ENCODE assay signal across 9 cellular contexts in genomic region chr10:98055875-98056516, GRCh38. TPM values are rescaled to one million over a fixed set of nuclear protein-coding genes. Genes with fewer than 3 reads are reported as not detected.
DNase-seq lines count a peak whose midpoint lies in the region; ATAC-seq and TF ChIP-seq lines count a peak whose summit lies in the region.
"Had no signal": no experiment of that assay in that cellular context is flagged by ENCODE, and none has a peak within 500 bp of the region (broad histone marks: within the 10 kb centered on the region; RNA-seq: fewer than 3 reads in every experiment).

No MANE protein-coding gene starts in this region.

- H3K27ac Mint-ChIP-seq in endothelial cell (ENCODE audit: unreplicated experiment), result no peak overlapping the region
- H3K27ac Mint-ChIP-seq in stimulated activated memory B cell treated with anti-CD40 and anti-IgM and Interleukin-4, amounts not matched to agents 10 μg/mL and 1 μg/mL and 100 μg/mL, for 72 hours, result no peak overlapping the region
- H3K27ac Mint-ChIP-seq in immature natural killer cell, result no peak overlapping the region
- H3K27ac Mint-ChIP-seq: CD4-positive, alpha-beta T cell had no signal

- intact Hi-C loops in left ventricle myocardium inferior (cut with micrococcal nuclease), result no loop called here

- H3K27me3 Mint-ChIP-seq in endothelial cell (ENCODE audit: unreplicated experiment) (peaks cover 4% of the 10 kb centered on the region), immature natural killer cell (ENCODE audit: low read depth in 3 of 3) (peaks cover 4 to 16% (median 13%) of the 10 kb centered on the region in 3 donors)
- peaks cover 23% of the 10 kb centered on the region for H3K27me3 Mint-ChIP-seq in stimulated activated memory B cell treated with anti-CD40 and anti-IgM and Interleukin-4, amounts not matched to agents 10 μg/mL and 1 μg/mL and 100 μg/mL, for 72 hours

- H3K36me3 ChIP-seq in cardiac muscle cell (no peaks in the 10 kb centered on the region), left ventricle myocardium inferior (no peaks in the 10 kb centered on the region), NT2/D1 (ENCODE audit: insufficient read depth, insufficient read length, low read length) (no peaks in the 10 kb centered on the region)

- TF ChIP-seq CTCF in cardiac muscle cell (IDR thresholded peaks at IDR 0.05; ENCODE audit: low read depth, low read length) (no peak), left ventricle myocardium inferior (IDR thresholded peaks at IDR 0.05; ENCODE audit: borderline replicate concordance) (no peak), endothelial cell (IDR thresholded peaks at IDR 0.05; ENCODE audit: unreplicated experiment) (no peak)

- no peaks in the 10 kb centered on the region for H3K9me3 ChIP-seq in cardiac muscle cell (ENCODE audit: low read depth)
- no peaks in the 10 kb centered on the region for H3K9me3 ChIP-seq in left ventricle myocardium inferior (replicated peaks)
- no peaks in the 10 kb centered on the region for H3K9me3 ChIP-seq in NT2/D1 (ENCODE audit: insufficient read depth, low read length)

- DNase-seq in cardiac muscle cell (ENCODE audit: low read depth in 1 of 2, low spot score in 1 of 2) (peak; percentile 30 to 83), left ventricle myocardium inferior (no peak), NT2/D1 (ENCODE audit: low read depth, low spot score) (peak; percentile 36), endothelial cell (ENCODE audit: low spot score) (peak; percentile 59), immature natural killer cell (no peak), D341Med (ENCODE audit: low spot score) (no peak)

- H3K4me3 Mint-ChIP-seq in endothelial cell (ENCODE audit: unreplicated experiment) (no peak overlapping the region), immature natural killer cell (no peak overlapping the region)
- no peak overlapping the region for H3K4me3 Mint-ChIP-seq in stimulated activated memory B cell treated with anti-CD40 and anti-IgM and Interleukin-4, amounts not matched to agents 10 μg/mL and 1 μg/mL and 100 μg/mL, for 72 hours
- H3K4me3 Mint-ChIP-seq: CD4-positive, alpha-beta T cell had no signal

- H3K4me1 ChIP-seq in cardiac muscle cell (ENCODE audit: low read depth) (no peaks in the 10 kb centered on the region), left ventricle myocardium inferior (no peaks in the 10 kb centered on the region), NT2/D1 (ENCODE audit: insufficient read depth, insufficient read length) (no peaks in the 10 kb centered on the region)

- peak; percentile 59 for ATAC-seq in stimulated activated memory B cell treated with anti-CD40 and anti-IgM and Interleukin-4, amounts not matched to agents 10 μg/mL and 1 μg/mL and 100 μg/mL, for 72 hours
- no peak for ATAC-seq in HG02623 (IDR thresholded peaks at IDR 0.05; ENCODE audit: unreplicated experiment)

- H3K9me3 Mint-ChIP-seq in endothelial cell (ENCODE audit: unreplicated experiment), result no peaks in the 10 kb centered on the region
- H3K9me3 Mint-ChIP-seq in stimulated activated memory B cell treated with anti-CD40 and anti-IgM and Interleukin-4, amounts not matched to agents 10 μg/mL and 1 μg/mL and 100 μg/mL, for 72 hours, result peaks cover 6% of the 10 kb centered on the region
- H3K9me3 Mint-ChIP-seq in immature natural killer cell, result peaks cover 0 to 4% (median 0%) of the 10 kb centered on the region in 6 donors
- H3K9me3 Mint-ChIP-seq: CD4-positive, alpha-beta T cell had no signal

- H3K9ac ChIP-seq in NT2/D1 (ENCODE audit: insufficient read length, low read depth), result no peak overlapping the region

- peaks cover 19% of the 10 kb centered on the region for H3K27me3 ChIP-seq in cardiac muscle cell
- H3K27me3 ChIP-seq in left ventricle myocardium inferior (ENCODE audit: low read depth), result peaks cover 64% of the 10 kb centered on the region
- peaks cover 29% of the 10 kb centered on the region for H3K27me3 ChIP-seq in NT2/D1 (ENCODE audit: insufficient read depth, insufficient read length)

- H3K4me3 ChIP-seq in cardiac muscle cell, result no peak overlapping the region
- H3K4me3 ChIP-seq in left ventricle myocardium inferior, result no peak overlapping the region
- H3K4me3 ChIP-seq in NT2/D1 (ENCODE audit: insufficient read length, low read depth), result no peak overlapping the region

- H3K27ac ChIP-seq in cardiac muscle cell (no peak overlapping the region), left ventricle myocardium inferior (replicated peaks) (no peak overlapping the region)

- H3K4me1 Mint-ChIP-seq in endothelial cell (ENCODE audit: unreplicated experiment) (no peaks in the 10 kb centered on the region), immature natural killer cell (no peaks in the 10 kb centered on the region)
- peaks cover 11% of the 10 kb centered on the region for H3K4me1 Mint-ChIP-seq in stimulated activated memory B cell treated with anti-CD40 and anti-IgM and Interleukin-4, amounts not matched to agents 10 μg/mL and 1 μg/mL and 100 μg/mL, for 72 hours

- H3K36me3 Mint-ChIP-seq in endothelial cell (ENCODE audit: low read depth, unreplicated experiment) (no peaks in the 10 kb centered on the region), immature natural killer cell (no peaks in the 10 kb centered on the region)
- H3K36me3 Mint-ChIP-seq in stimulated activated memory B cell treated with anti-CD40 and anti-IgM and Interleukin-4, amounts not matched to agents 10 μg/mL and 1 μg/mL and 100 μg/mL, for 72 hours, result no peaks in the 10 kb centered on the region

RNA-seq across cellular contexts. Expression of gene CRTAC1, which starts 25.6 kb away (rescaled TPM):
- total RNA-seq in cardiac muscle cell (0.30 and 3.1 TPM in 2 replicates), left ventricle myocardium inferior (2.3 TPM), endothelial cell (ENCODE audit: unreplicated experiment) (37.3 TPM)
- polyA plus RNA-seq in cardiac muscle cell (0.96 and 8.0 TPM in 2 replicates), immature natural killer cell (not detected)
- total RNA-seq: CD4-positive, alpha-beta T cell had no signal

Comparison
In these comparisons a context has a peak if more than half of its experiments do, and no peak if none do; other contexts are left out.
1. DNase-seq: peak in cardiac muscle cell (2 of 2), NT2/D1 (single experiment) and endothelial cell (single experiment); none in left ventricle myocardium inferior (single experiment), immature natural killer cell (0 of 3) and D341Med (single experiment).